ENCODE assay signal across 10 cellular contexts in the genomic region with DNA sequence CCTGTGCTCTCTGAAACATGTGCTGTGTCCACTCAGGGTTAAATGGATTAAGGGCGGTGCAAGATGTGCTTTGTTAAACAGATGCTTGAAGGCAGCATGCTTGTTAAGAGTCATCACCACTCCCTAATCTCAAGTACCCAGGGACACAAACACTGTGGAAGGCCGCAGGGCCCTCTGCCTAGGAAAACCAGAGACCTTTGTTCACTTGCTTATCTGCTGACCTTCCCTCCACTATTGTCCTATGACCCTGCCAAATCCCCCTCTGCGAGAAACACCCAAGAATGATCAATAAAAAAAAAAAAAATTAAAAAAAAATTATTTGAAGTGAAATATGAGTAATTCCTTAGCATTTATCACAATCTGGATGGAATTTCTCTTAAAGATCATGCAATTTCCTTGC. TPM values are rescaled to one million over a fixed set of nuclear protein-coding genes. Genes with fewer than 3 reads are reported as not detected.
"Had no signal": no experiment of that assay in that cellular context is flagged by ENCODE, and none has a peak within 500 bp of the region (broad histone marks: within the 10 kb centered on the region; RNA-seq: fewer than 3 reads in every experiment).

No MANE protein-coding gene starts in this region.

RNA-seq across cellular contexts. Expression of gene CD160, which starts 45.8 kb away (rescaled TPM):
- total RNA-seq: kidney epithelial cell; mesenteric fat pad; myocyte; naive thymus-derived CD8-positive, alpha-beta T cell; neural crest cell; osteoblast; psoas muscle; sigmoid colon; subcutaneous adipose tissue; suprapubic skin had no signal

RNA-seq across cellular contexts. Expression of gene PDZK1, which starts 58.0 kb away (rescaled TPM):
- total RNA-seq: kidney epithelial cell; mesenteric fat pad; naive thymus-derived CD8-positive, alpha-beta T cell; sigmoid colon; subcutaneous adipose tissue had no signal
